8 cellular contexts compared by ENCODE assay signal in the genomic region with DNA sequence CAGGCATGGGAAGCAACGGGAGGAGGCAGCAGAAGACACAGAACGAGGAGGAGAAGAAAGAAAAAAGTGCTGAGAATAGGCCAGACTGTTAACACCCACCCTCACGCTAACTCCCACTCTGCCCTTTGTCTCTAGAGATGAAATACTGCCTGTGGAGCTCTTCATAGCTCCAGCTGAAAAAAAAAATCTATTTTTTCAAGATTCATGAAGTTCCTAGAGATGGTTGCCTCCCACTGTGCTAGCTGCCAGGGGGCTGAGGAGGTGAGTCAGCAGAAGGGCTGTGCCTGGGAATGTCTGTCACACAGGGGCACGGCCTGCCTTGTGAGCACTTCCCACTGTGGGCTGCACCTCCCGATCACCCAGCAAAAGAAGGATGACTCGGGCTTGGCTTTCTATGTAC. TPM values are rescaled to one million over a fixed set of nuclear protein-coding genes. Genes with fewer than 3 reads are reported as not detected.
DNase-seq lines count a peak whose midpoint lies in the region; FAIRE-seq and TF ChIP-seq lines count a peak whose summit lies in the region.

No MANE protein-coding gene starts in this region.

- H3K4me1 ChIP-seq in sigmoid colon: peaks cover 0 to 76% (median 56%) of the 10 kb centered on the region in 4 donors

- peaks cover 33% of the 10 kb centered on the region for H3K36me3 Mint-ChIP-seq in activated CD4-positive, alpha-beta T cell treated with anti-CD3 and anti-CD28 coated beads, Interleukin-2, amount 10 ng/mL, durations not matched to agents 24 days and 14 days (ENCODE audit: low read depth)

- H3K27me3 ChIP-seq in sigmoid colon: no peaks in the 10 kb centered on the region

- peak overlapping the region in 1 of 4 donors; percentile 1 for H3K4me3 ChIP-seq in sigmoid colon

- H3K27ac Mint-ChIP-seq in activated CD4-positive, alpha-beta T cell treated with anti-CD3 and anti-CD28 coated beads, Interleukin-2, amount 10 ng/mL, durations not matched to agents 24 days and 14 days: no peak overlapping the region

- WGBS in sigmoid colon, 2 donors: 12 to 35% methylated on average over 6 of the region's 6 CpGs

- peak; percentile 98 for DNase-seq in H54 (ENCODE audit: insufficient read length, low spot score)
- peak; percentile 58 for DNase-seq in amniotic stem cell (lab: John Stamatoyannopoulos, UW)
- peak; percentile 95 for DNase-seq in hepatic stellate cell (ENCODE audit: low spot score)
- peak; percentile 88 for DNase-seq in sigmoid colon
- no peak for DNase-seq in DMS114 treated with DMSO at 0.1 percent for 48 hours (lab: John Stamatoyannopoulos, UW; ENCODE audit: unreplicated experiment)
- DNase-seq in activated CD4-positive, alpha-beta T cell treated with anti-CD3 and anti-CD28 coated beads, Interleukin-2, amount 10 ng/mL, durations not matched to agents 24 days and 14 days: no peak
- no peak for DNase-seq in NCI-H526 (lab: John Stamatoyannopoulos, UW)
- DNase-seq in NCI-H1105 (lab: John Stamatoyannopoulos, UW): no peak

- no peaks in the 10 kb centered on the region for H3K9me3 ChIP-seq in sigmoid colon

- intact Hi-C loops in sigmoid colon (cut with DNase I): no loop called here
- intact Hi-C loops in activated CD4-positive, alpha-beta T cell treated with anti-CD3 and anti-CD28 coated beads, Interleukin-2, amount 10 ng/mL, durations not matched to agents 24 days and 14 days (cut with micrococcal nuclease): no loop called here

- H3K4me3 Mint-ChIP-seq in activated CD4-positive, alpha-beta T cell treated with anti-CD3 and anti-CD28 coated beads, Interleukin-2, amount 10 ng/mL, durations not matched to agents 24 days and 14 days: no peak overlapping the region

- H3K4me1 Mint-ChIP-seq in activated CD4-positive, alpha-beta T cell treated with anti-CD3 and anti-CD28 coated beads, Interleukin-2, amount 10 ng/mL, durations not matched to agents 24 days and 14 days: peaks cover 10% of the 10 kb centered on the region

- FAIRE-seq in H54 (lab: Jason Lieb, UNC): peak; percentile 53

- TF ChIP-seq EP300 in sigmoid colon (IDR thresholded peaks at IDR 0.05): no peak

- TF ChIP-seq POLR2A in H54 (IDR thresholded peaks at IDR 0.05; ENCODE audit: low read depth, low read length): no peak
- TF ChIP-seq POLR2A in sigmoid colon (IDR thresholded peaks at IDR 0.05): no peak

- TF ChIP-seq CTCF in sigmoid colon (IDR thresholded peaks at IDR 0.05): no peak

- no peaks in the 10 kb centered on the region for H3K27me3 Mint-ChIP-seq in activated CD4-positive, alpha-beta T cell treated with anti-CD3 and anti-CD28 coated beads, Interleukin-2, amount 10 ng/mL, durations not matched to agents 24 days and 14 days

- H3K27ac ChIP-seq in sigmoid colon: peak overlapping the region; percentile 69 to 81 (median 72)

- H3K36me3 ChIP-seq in sigmoid colon: peaks cover 0 to 41% (median 11%) of the 10 kb centered on the region in 4 donors

- no peaks in the 10 kb centered on the region for H3K9me3 Mint-ChIP-seq in activated CD4-positive, alpha-beta T cell treated with anti-CD3 and anti-CD28 coated beads, Interleukin-2, amount 10 ng/mL, durations not matched to agents 24 days and 14 days

RNA-seq across cellular contexts. Expression of gene FSCN1, which starts 44.3 kb away (rescaled TPM):
- 10 to 100 TPM; 20.1 to 27.8 (median 25.1) TPM for total RNA-seq in sigmoid colon
- polyA plus RNA-seq in sigmoid colon: 10 to 100 TPM in 2 of 3 donors, 1 to 10 TPM in 1; 8.3 to 20.4 (median 13.2) TPM
- total RNA-seq in activated CD4-positive, alpha-beta T cell treated with anti-CD3 and anti-CD28 coated beads, Interleukin-2, amount 10 ng/mL, durations not matched to agents 24 days and 14 days: 39.3 and 41.2 TPM in 2 replicates

Comparison
In these comparisons a context has a peak if more than half of its experiments do, and no peak if none do; other contexts are left out.
1. DNase-seq: peak in H54 (single experiment), amniotic stem cell (single experiment), hepatic stellate cell (single experiment) and sigmoid colon (single experiment); none in DMS114 treated with DMSO at 0.1 percent for 48 hours (single experiment), activated CD4-positive, alpha-beta T cell treated with anti-CD3 and anti-CD28 coated beads, Interleukin-2, amount 10 ng/mL, durations not matched to agents 24 days and 14 days (single experiment), NCI-H526 (0 of 2) and NCI-H1105 (single experiment).